In genomic region chr6:24600903-24601302, GRCh38 we compare ENCODE assay signal across 14 cellular contexts. TPM values are rescaled to one million over a fixed set of nuclear protein-coding genes. Genes with fewer than 3 reads are reported as not detected.
DNase-seq lines count a peak whose midpoint lies in the region; ATAC-seq and TF ChIP-seq lines count a peak whose summit lies in the region.
"Had no signal": no experiment of that assay in that cellular context is flagged by ENCODE, and none has a peak within 500 bp of the region (broad histone marks: within the 10 kb centered on the region; RNA-seq: fewer than 3 reads in every experiment).

No MANE protein-coding gene starts in this region.

- BruUV-seq in Panc1 (replicated peaks; lab: Mats Ljungman, UMichigan) = no TSS peak

- peak; percentile 49 for TF ChIP-seq CTCF in Panc1 (IDR thresholded peaks at IDR 0.05)
- TF ChIP-seq CTCF in neural progenitor cell (IDR thresholded peaks at IDR 0.05) = peak; percentile 49

- H3K9me3 Mint-ChIP-seq in activated CD4-positive, alpha-beta T cell treated with anti-CD3 and anti-CD28 coated beads for 36 hours (ENCODE audit: low read depth) = no peaks in the 10 kb centered on the region
- H3K9me3 Mint-ChIP-seq in activated CD4-positive, alpha-beta T cell treated with anti-CD3 and anti-CD28 coated beads, Interleukin-2, amount 10 ng/mL, durations not matched to agents 7 days and 5 days = no peaks in the 10 kb centered on the region
- no peaks in the 10 kb centered on the region for H3K9me3 Mint-ChIP-seq in neural progenitor cell
- H3K9me3 Mint-ChIP-seq: activated T-helper 2 cell treated with anti-CD3 and anti-CD28 coated beads, Interferon-gamma antibody, Interleukin-2, Interleukin-4, amounts not matched to agents 10 μg/mL and 5 μg/mL and 100 μg/mL, durations not matched to agents 14 hours and 24 hours and 36 hours; immature natural killer cell had no signal

- H3K36me3 ChIP-seq in H7 (replicated peaks; ENCODE audit: control insufficient read depth, insufficient read depth, low read length) (no peaks in the 10 kb centered on the region), Panc1 (ENCODE audit: control insufficient read depth, insufficient read depth, low read length) (no peaks in the 10 kb centered on the region), neural progenitor cell (no peaks in the 10 kb centered on the region), HAP-1 (replicated peaks) (no peaks in the 10 kb centered on the region)

- H3K4me1 ChIP-seq in Panc1 (ENCODE audit: control insufficient read depth, insufficient read depth, low read length) (peaks cover 4% of the 10 kb centered on the region; the same call in 1 of the 2 replicates), neural progenitor cell (no peaks in the 10 kb centered on the region), HAP-1 (no peaks in the 10 kb centered on the region)

- ATAC-seq in activated CD4-positive, alpha-beta T cell treated with anti-CD3 and anti-CD28 coated beads for 36 hours = peak; percentile 26
- no peak for ATAC-seq in Panc1
- ATAC-seq in GM19463 (IDR thresholded peaks at IDR 0.05; ENCODE audit: unreplicated experiment) = no peak

- H3K27ac Mint-ChIP-seq in activated CD4-positive, alpha-beta T cell treated with anti-CD3 and anti-CD28 coated beads for 36 hours = no peak overlapping the region
- no peak overlapping the region for H3K27ac Mint-ChIP-seq in activated CD4-positive, alpha-beta T cell treated with anti-CD3 and anti-CD28 coated beads, Interleukin-2, amount 10 ng/mL, durations not matched to agents 7 days and 5 days
- no peak overlapping the region for H3K27ac Mint-ChIP-seq in neural progenitor cell
- H3K27ac Mint-ChIP-seq: activated T-helper 2 cell treated with anti-CD3 and anti-CD28 coated beads, Interferon-gamma antibody, Interleukin-2, Interleukin-4, amounts not matched to agents 10 μg/mL and 5 μg/mL and 100 μg/mL, durations not matched to agents 14 hours and 24 hours and 36 hours; immature natural killer cell had no signal

- H3K4me3 ChIP-seq in H7 (ENCODE audit: insufficient read depth, low read depth, low read length) = no peak overlapping the region
- H3K4me3 ChIP-seq in Panc1 (ENCODE audit: low read depth in 2 of 2, low read length in 2 of 2) = no peak overlapping the region
- H3K4me3 ChIP-seq in neural progenitor cell = no peak overlapping the region
- H3K4me3 ChIP-seq in HAP-1 = no peak overlapping the region

- H3K27ac ChIP-seq in Panc1 (ENCODE audit: low read length) = no peak overlapping the region
- H3K27ac ChIP-seq in neural progenitor cell = no peak overlapping the region

- intact Hi-C loops in activated CD4-positive, alpha-beta T cell treated with anti-CD3 and anti-CD28 coated beads for 36 hours (cut with DNase I, micrococcal nuclease) = no loop called here
- intact Hi-C loops in Panc1 (cut with micrococcal nuclease; ENCODE audit: unreplicated experiment) = no loop called here

- no peak overlapping the region for H3K4me3 Mint-ChIP-seq in activated CD4-positive, alpha-beta T cell treated with anti-CD3 and anti-CD28 coated beads for 36 hours
- H3K4me3 Mint-ChIP-seq in activated CD4-positive, alpha-beta T cell treated with anti-CD3 and anti-CD28 coated beads, Interleukin-2, amount 10 ng/mL, durations not matched to agents 7 days and 5 days = no peak overlapping the region
- H3K4me3 Mint-ChIP-seq in neural progenitor cell = no peak overlapping the region
- H3K4me3 Mint-ChIP-seq: immature natural killer cell had no signal

- H3K79me2 ChIP-seq in neural progenitor cell (ENCODE audit: low read depth) = no peaks in the 10 kb centered on the region

- CTCF ChIA-PET in activated CD4-positive, alpha-beta T cell treated with anti-CD3 and anti-CD28 coated beads for 36 hours (lab: Charles Lee) = interaction anchor here (0.5 to 1.8 kb wide), 2 partner anchors 19 to 541 kb away, joined by 3 to 7 read pairs; no protein-coding TSS in a partner anchor
- CTCF ChIA-PET in activated CD4-positive, alpha-beta T cell treated with anti-CD3 and anti-CD28 coated beads, Interleukin-2, amount 10 ng/mL, durations not matched to agents 7 days and 5 days (lab: Charles Lee) = interaction anchor here (0.5 kb wide), 1 partner anchor 8 kb away, joined by 4 read pairs; no protein-coding TSS in a partner anchor
- CTCF ChIA-PET in Panc1 (lab: Charles Lee) = no interaction called here

- DNase-seq in activated CD4-positive, alpha-beta T cell treated with anti-CD3 and anti-CD28 coated beads for 36 hours = peak; percentile 50
- DNase-seq in activated CD4-positive, alpha-beta T cell treated with anti-CD3 and anti-CD28 coated beads, Interleukin-2, amount 10 ng/mL, durations not matched to agents 7 days and 5 days = no peak
- DNase-seq in H7 (peak; percentile 75), Panc1 (ENCODE audit: low read depth, low spot score) (no peak), neural progenitor cell (ENCODE audit: low spot score) (peak; percentile 19), HAP-1 (ENCODE audit: low spot score in 2 of 2) (no peak), NCI-H774 (lab: John Stamatoyannopoulos, UW) (no peak)
- DNase-seq: activated CD4-positive, alpha-beta T cell treated with anti-CD3 and anti-CD28 coated beads for 4 hours; foreskin melanocyte; immature natural killer cell; NCI-H2227 treated with DMSO at 0.1 percent for 48 hours had no signal

- H3K9ac ChIP-seq in neural progenitor cell = no peak overlapping the region

- H4K20me1 ChIP-seq in neural progenitor cell (ENCODE audit: low read depth) = no peaks in the 10 kb centered on the region

- in situ Hi-C loops in Panc1 (cut with HindIII; ENCODE audit: low pct_unique_long_range_greater_than_20kb, low sequenced_read_pairs) (no loop called here), HAP-1 (cut with MboI; ENCODE audit: low sequenced_read_pairs) (no loop called here)

- H3K4me1 Mint-ChIP-seq in activated CD4-positive, alpha-beta T cell treated with anti-CD3 and anti-CD28 coated beads for 36 hours = no peaks in the 10 kb centered on the region
- no peaks in the 10 kb centered on the region for H3K4me1 Mint-ChIP-seq in activated CD4-positive, alpha-beta T cell treated with anti-CD3 and anti-CD28 coated beads, Interleukin-2, amount 10 ng/mL, durations not matched to agents 7 days and 5 days
- no peaks in the 10 kb centered on the region for H3K4me1 Mint-ChIP-seq in neural progenitor cell
- H3K4me1 Mint-ChIP-seq: immature natural killer cell had no signal

- H3F3A ChIP-seq in neural progenitor cell (ENCODE audit: low read depth) = peaks cover 5% of the 10 kb centered on the region

- H3K27me3 Mint-ChIP-seq in activated CD4-positive, alpha-beta T cell treated with anti-CD3 and anti-CD28 coated beads for 36 hours = no peaks in the 10 kb centered on the region
- H3K27me3 Mint-ChIP-seq in activated CD4-positive, alpha-beta T cell treated with anti-CD3 and anti-CD28 coated beads, Interleukin-2, amount 10 ng/mL, durations not matched to agents 7 days and 5 days = no peaks in the 10 kb centered on the region
- H3K27me3 Mint-ChIP-seq in neural progenitor cell (ENCODE audit: insufficient read depth, low read depth) = peaks cover 7% of the 10 kb centered on the region

- POLR2A ChIA-PET in activated CD4-positive, alpha-beta T cell treated with anti-CD3 and anti-CD28 coated beads for 36 hours (lab: Charles Lee) = no interaction called here
- POLR2A ChIA-PET in activated CD4-positive, alpha-beta T cell treated with anti-CD3 and anti-CD28 coated beads, Interleukin-2, amount 10 ng/mL, durations not matched to agents 7 days and 5 days (lab: Charles Lee) = no interaction called here
- POLR2A ChIA-PET in Panc1 (lab: Charles Lee) = no interaction called here

- H2AFZ ChIP-seq in neural progenitor cell (replicated peaks) = no peak overlapping the region

- no peak overlapping the region for H3K4me2 ChIP-seq in neural progenitor cell

- H3K36me3 Mint-ChIP-seq in activated CD4-positive, alpha-beta T cell treated with anti-CD3 and anti-CD28 coated beads for 36 hours (ENCODE audit: low read depth) = no peaks in the 10 kb centered on the region
- no peaks in the 10 kb centered on the region for H3K36me3 Mint-ChIP-seq in activated CD4-positive, alpha-beta T cell treated with anti-CD3 and anti-CD28 coated beads, Interleukin-2, amount 10 ng/mL, durations not matched to agents 7 days and 5 days (ENCODE audit: low read depth)
- no peaks in the 10 kb centered on the region for H3K36me3 Mint-ChIP-seq in neural progenitor cell
- H3K36me3 Mint-ChIP-seq: immature natural killer cell had no signal

- H3K9me3 ChIP-seq in Panc1 (ENCODE audit: control insufficient read depth, insufficient read depth, low read depth, low read length) = no peaks in the 10 kb centered on the region
- no peaks in the 10 kb centered on the region for H3K9me3 ChIP-seq in neural progenitor cell (ENCODE audit: low read depth)
- no peaks in the 10 kb centered on the region; the same call in 1 of the 2 replicates for H3K9me3 ChIP-seq in HAP-1

- H3K27me3 ChIP-seq in H7 (ENCODE audit: control insufficient read depth, insufficient read depth, low read length) (no peaks in the 10 kb centered on the region), Panc1 (ENCODE audit: control insufficient read depth, insufficient read depth, low read length) (no peaks in the 10 kb centered on the region), neural progenitor cell (no peaks in the 10 kb centered on the region), HAP-1 (ENCODE audit: low read depth) (no peaks in the 10 kb centered on the region)

RNA-seq across cellular contexts. Expression of gene KIAA0319, which starts 45.1 kb away (rescaled TPM):
- under 1 TPM; 0.09 TPM for total RNA-seq in activated CD4-positive, alpha-beta T cell treated with anti-CD3 and anti-CD28 coated beads for 36 hours
- total RNA-seq in activated CD4-positive, alpha-beta T cell treated with anti-CD3 and anti-CD28 coated beads, Interleukin-2, amount 10 ng/mL, durations not matched to agents 7 days and 5 days = under 1 TPM; 0.10 to 0.15 TPM
- 0.07 and 0.15 TPM in 2 replicates for total RNA-seq in H7 (2014; rRNA removed; shearing (Covaris generic))
- total RNA-seq in Panc1 (2021; ENCODE audit: unreplicated experiment) (2.0 TPM), neural progenitor cell (ENCODE audit: low replicate concordance) (0.12 and 0.34 TPM in 2 replicates)
- polyA plus RNA-seq in Panc1 (2012; ENCODE audit: insufficient read length) = 1.2 TPM
- total RNA-seq: activated T-helper 2 cell treated with anti-CD3 and anti-CD28 coated beads, Interferon-gamma antibody, Interleukin-2, Interleukin-4, amounts not matched to agents 10 μg/mL and 5 μg/mL and 100 μg/mL, durations not matched to agents 14 hours and 24 hours and 36 hours; T-helper 1 cell treated with Interleukin-12 subunit alpha and Interleukin-12 subunit beta and Interleukin-4 antibody, amounts not matched to agents 30 ng/mL and 1 ng/mL, for 36 hours had no signal
- polyA plus RNA-seq: immature natural killer cell had no signal

Comparison
In these comparisons a context has a peak if more than half of its experiments do, and no peak if none do; other contexts are left out.
1. DNase-seq: peak in activated CD4-positive, alpha-beta T cell treated with anti-CD3 and anti-CD28 coated beads for 36 hours (single experiment), H7 (single experiment) and neural progenitor cell (single experiment); none in activated CD4-positive, alpha-beta T cell treated with anti-CD3 and anti-CD28 coated beads, Interleukin-2, amount 10 ng/mL, durations not matched to agents 7 days and 5 days (single experiment), Panc1 (single experiment), HAP-1 (0 of 2) and NCI-H774 (single experiment).